Comparison of ENCODE assay signal across 19 cellular contexts in the genomic region with DNA sequence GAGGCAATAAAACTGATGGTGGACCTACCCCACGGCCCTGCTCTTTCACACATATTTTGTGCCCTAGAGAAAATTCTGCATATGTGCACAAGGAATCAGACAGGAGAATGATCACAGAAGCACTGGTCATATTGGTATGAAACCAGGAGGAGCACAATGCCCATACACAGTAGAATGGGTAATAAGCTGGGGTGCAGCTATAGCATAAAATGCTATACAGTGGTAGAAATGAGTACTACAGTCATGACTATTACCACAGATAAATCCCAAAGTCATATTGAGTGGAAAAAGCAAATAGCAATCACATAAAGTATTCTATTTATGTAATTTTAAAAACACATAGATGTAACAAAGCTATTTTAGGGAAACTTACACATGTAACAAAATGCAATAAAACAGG.
DNase-seq lines count a peak whose midpoint lies in the region; ATAC-seq and TF ChIP-seq lines count a peak whose summit lies in the region.
"Had no signal": no experiment of that assay in that cellular context is flagged by ENCODE, and none has a peak within 500 bp of the region (broad histone marks: within the 10 kb centered on the region; RNA-seq: fewer than 3 reads in every experiment).

No MANE protein-coding gene starts in this region.

- no peak for DNase-seq in A673 (ENCODE audit: low spot score)
- no peak for DNase-seq in RWPE2 (ENCODE audit: low spot score)
- no peak for DNase-seq in glutamatergic neuron
- no peak for DNase-seq in colonic mucosa
- DNase-seq in mesothelial cell of epicardium (ENCODE audit: low spot score in 2 of 2, unreplicated experiment in 2 of 2), result no peak
- no peak for DNase-seq in UCSD-AML1 (lab: John Stamatoyannopoulos, UW; ENCODE audit: unreplicated experiment)
- no peak for DNase-seq in CD8-positive, alpha-beta memory T cell
- DNase-seq: Caco-2, DMS79 treated with DMSO at 0.1 percent for 48 hours, GDM1, IMR-90, Karpas-422, NCI-H187, PC-9, T-cell had no signal

- H3K4me1 ChIP-seq in A673 (ENCODE audit: insufficient read depth, low read length, poor library complexity, severe bottlenecking), result peaks cover 39% of the 10 kb centered on the region
- no peaks in the 10 kb centered on the region for H3K4me1 ChIP-seq in RWPE2 (ENCODE audit: insufficient read depth, poor library complexity, severe bottlenecking)
- H3K4me1 ChIP-seq in colonic mucosa, result no peaks in the 10 kb centered on the region
- no peaks in the 10 kb centered on the region for H3K4me1 ChIP-seq in CD8-positive, alpha-beta memory T cell (ENCODE audit: insufficient read depth, low read length)
- H3K4me1 ChIP-seq: Caco-2, HAP-1, SJSA1 had no signal

- no peak overlapping the region for H3K4me3 ChIP-seq in A673 (ENCODE audit: low read depth, low read length, poor library complexity, severe bottlenecking)
- H3K4me3 ChIP-seq in RWPE2 (ENCODE audit: severe bottlenecking), result no peak overlapping the region
- H3K4me3 ChIP-seq in colonic mucosa, result no peak overlapping the region
- H3K4me3 ChIP-seq in CD8-positive, alpha-beta memory T cell (ENCODE audit: low read length), result no peak overlapping the region
- H3K4me3 ChIP-seq: HAP-1, PC-9, SJSA1 had no signal

- H3K9me3 ChIP-seq in A673 (ENCODE audit: low read depth, low read length, poor library complexity, severe bottlenecking) (no peaks in the 10 kb centered on the region), RWPE2 (ENCODE audit: severe bottlenecking) (no peaks in the 10 kb centered on the region), colonic mucosa (no peaks in the 10 kb centered on the region)
- no peaks in the 10 kb centered on the region for H3K9me3 ChIP-seq in CD8-positive, alpha-beta memory T cell (ENCODE audit: low read length)
- H3K9me3 ChIP-seq: Caco-2, HAP-1, SJSA1 had no signal

- H3K27ac Mint-ChIP-seq in glutamatergic neuron (ENCODE audit: unreplicated experiment) (no peak overlapping the region), mesothelial cell of epicardium (no peak overlapping the region)
- no peak overlapping the region for H3K27ac Mint-ChIP-seq in CD8-positive, alpha-beta memory T cell
- H3K27ac Mint-ChIP-seq: CD14-positive monocyte, T-cell had no signal

- H3K9me3 Mint-ChIP-seq in glutamatergic neuron (ENCODE audit: unreplicated experiment) (peaks cover 2% of the 10 kb centered on the region), mesothelial cell of epicardium (peaks cover 3% of the 10 kb centered on the region)
- peaks cover 0 to 2% (median 0%) of the 10 kb centered on the region in 5 donors for H3K9me3 Mint-ChIP-seq in CD8-positive, alpha-beta memory T cell

- POLR2A ChIA-PET in A673 (lab: Charles Lee; ENCODE audit: low non-redundant PET), result no interaction called here
- POLR2A ChIA-PET in CD8-positive, alpha-beta memory T cell (lab: Charles Lee), result no interaction called here

- ATAC-seq in RWPE2 (ENCODE audit: low read depth), result peak; percentile 68; the same call in 2 of the 3 replicates
- ATAC-seq: T-cell had no signal

- no peaks in the 10 kb centered on the region for H3K27me3 Mint-ChIP-seq in glutamatergic neuron (ENCODE audit: unreplicated experiment)
- no peaks in the 10 kb centered on the region for H3K27me3 Mint-ChIP-seq in mesothelial cell of epicardium (ENCODE audit: low read depth)
- no peaks in the 10 kb centered on the region for H3K27me3 Mint-ChIP-seq in CD8-positive, alpha-beta memory T cell

- TF ChIP-seq CTCF in A673 (conservative IDR thresholded peaks at IDR 0.05; ENCODE audit: low read depth, low read length) (0 out of 2 replicates have a peak, but pooled peaks have one; percentile 24), GM12872 (IDR thresholded peaks at IDR 0.05; ENCODE audit: insufficient read depth, low read depth, low read length) (peak; percentile 12; the same call in 1 of the 3 replicates), RWPE2 (IDR thresholded peaks at IDR 0.05; ENCODE audit: poor library complexity, severe bottlenecking) (peak; percentile 24), glutamatergic neuron (IDR thresholded peaks at IDR 0.05; ENCODE audit: partially characterized antibody, unreplicated experiment) (peak; percentile 32), colonic mucosa (IDR thresholded peaks at IDR 0.05) (no peak), mesothelial cell of epicardium (IDR thresholded peaks at IDR 0.05; ENCODE audit: unreplicated experiment) (no peak)

- H3K36me3 Mint-ChIP-seq in glutamatergic neuron (ENCODE audit: unreplicated experiment) (no peaks in the 10 kb centered on the region), mesothelial cell of epicardium (no peaks in the 10 kb centered on the region)
- H3K36me3 Mint-ChIP-seq in CD8-positive, alpha-beta memory T cell, result no peaks in the 10 kb centered on the region
- H3K36me3 Mint-ChIP-seq: CD14-positive monocyte, T-cell had no signal

- H3K36me3 ChIP-seq in A673 (ENCODE audit: insufficient read depth, low read length, poor library complexity, severe bottlenecking) (no peaks in the 10 kb centered on the region), RWPE2 (ENCODE audit: low read depth) (no peaks in the 10 kb centered on the region), colonic mucosa (no peaks in the 10 kb centered on the region)
- no peaks in the 10 kb centered on the region for H3K36me3 ChIP-seq in CD8-positive, alpha-beta memory T cell (ENCODE audit: insufficient read depth, low read length)
- H3K36me3 ChIP-seq: HAP-1, SJSA1 had no signal

- H3K27me3 ChIP-seq in A673 (replicated peaks; ENCODE audit: insufficient read depth, low read depth, low read length, poor library complexity), result no peaks in the 10 kb centered on the region
- no peaks in the 10 kb centered on the region for H3K27me3 ChIP-seq in RWPE2 (ENCODE audit: insufficient read depth, poor library complexity, severe bottlenecking)
- no peaks in the 10 kb centered on the region for H3K27me3 ChIP-seq in colonic mucosa
- no peaks in the 10 kb centered on the region for H3K27me3 ChIP-seq in CD8-positive, alpha-beta memory T cell (ENCODE audit: insufficient read depth, low read length, poor library complexity, severe bottlenecking)
- H3K27me3 ChIP-seq: SJSA1 had no signal

- intact Hi-C loops in A673 (cut with micrococcal nuclease; ENCODE audit: unreplicated experiment), result no loop called here
- intact Hi-C loops in colonic mucosa (cut with DNase I), result no loop called here

- no peak overlapping the region for H3K9ac ChIP-seq in colonic mucosa (ENCODE audit: low read depth in 2 of 2, low read length in 2 of 2)

- H3K27ac ChIP-seq in A673 (ENCODE audit: low read depth, low read length, poor library complexity, severe bottlenecking) (no peak overlapping the region), RWPE2 (ENCODE audit: poor library complexity, severe bottlenecking) (no peak overlapping the region), colonic mucosa (no peak overlapping the region)
- no peak overlapping the region for H3K27ac ChIP-seq in CD8-positive, alpha-beta memory T cell (ENCODE audit: low read depth, low read length)
- H3K27ac ChIP-seq: PC-9, SJSA1 had no signal

- no TSS peak for BruUV-seq in A673 (replicated peaks; lab: Mats Ljungman, UMichigan)

- H3K4me3 Mint-ChIP-seq in glutamatergic neuron (ENCODE audit: unreplicated experiment), result no peak overlapping the region
- H3K4me3 Mint-ChIP-seq in mesothelial cell of epicardium, result no peak overlapping the region
- H3K4me3 Mint-ChIP-seq in CD8-positive, alpha-beta memory T cell, result no peak overlapping the region
- H3K4me3 Mint-ChIP-seq: CD14-positive monocyte, T-cell had no signal

- CTCF ChIA-PET in A673 (lab: Charles Lee), result no interaction called here
- CTCF ChIA-PET in CD8-positive, alpha-beta memory T cell (lab: Charles Lee), result no interaction called here

- H3K4me1 Mint-ChIP-seq in glutamatergic neuron (ENCODE audit: low read depth, unreplicated experiment) (peaks cover 7% of the 10 kb centered on the region), mesothelial cell of epicardium (no peaks in the 10 kb centered on the region)
- H3K4me1 Mint-ChIP-seq in CD8-positive, alpha-beta memory T cell, result no peaks in the 10 kb centered on the region
- H3K4me1 Mint-ChIP-seq: T-cell had no signal

Comparison
In these comparisons a context has a peak if more than half of its experiments do, and no peak if none do; other contexts are left out.
1. CTCF ChIP-seq: peak in A673 (single experiment), GM12872 (single experiment), RWPE2 (single experiment) and glutamatergic neuron (single experiment); none in colonic mucosa (single experiment) and mesothelial cell of epicardium (single experiment).